ENCODE assay signal across 8 cellular contexts in the genomic region with DNA sequence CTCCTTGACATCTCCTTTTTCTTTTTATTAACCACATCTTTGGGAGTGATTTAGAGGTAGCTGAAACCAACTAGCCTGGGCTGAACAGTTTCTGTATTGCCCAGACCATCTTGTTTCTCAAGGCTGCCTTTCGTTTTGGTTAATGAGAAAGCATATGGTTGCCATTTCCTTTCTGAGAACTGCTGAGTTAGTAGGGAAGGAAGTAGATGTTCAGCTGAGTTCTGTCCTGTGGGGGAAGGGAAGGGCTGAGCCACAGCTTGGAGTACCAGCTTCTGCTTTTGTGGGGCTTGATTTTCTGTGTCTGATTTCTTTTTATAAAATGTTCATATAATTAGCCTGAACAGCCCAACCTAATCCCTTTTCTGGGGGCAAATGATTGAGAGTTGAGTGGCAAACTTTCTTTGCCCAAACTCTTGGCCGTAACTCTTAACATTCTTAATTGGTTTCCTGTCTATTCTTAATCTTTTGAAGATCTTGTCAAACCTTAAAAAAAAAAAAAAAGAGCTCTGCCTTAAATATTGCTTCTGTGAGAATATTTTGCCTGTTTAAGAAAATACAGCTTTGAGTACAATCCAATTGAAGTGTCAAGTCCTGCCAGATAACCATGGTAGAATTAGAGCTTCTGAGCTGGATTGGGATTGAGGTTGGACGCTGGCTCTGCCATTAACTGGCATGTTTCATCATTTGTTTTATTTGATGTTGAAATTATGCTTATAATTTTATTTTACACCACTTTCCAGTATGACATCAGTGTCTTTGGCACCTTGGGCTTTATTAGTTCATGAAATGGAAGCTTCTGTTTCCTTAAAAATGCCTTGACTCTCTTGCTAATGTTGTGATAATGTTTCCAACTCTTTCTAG. TPM values are rescaled to one million over a fixed set of nuclear protein-coding genes. Genes with fewer than 3 reads are reported as not detected.
DNase-seq lines count a peak whose midpoint lies in the region; ATAC-seq lines count a peak whose summit lies in the region.

No MANE protein-coding gene starts in this region.

- H2AK5ac ChIP-seq in trophoblast cell (ENCODE audit: low read length) = no peak overlapping the region

- no peak overlapping the region for H3K14ac ChIP-seq in trophoblast cell (ENCODE audit: low read length)

- no CpG with 5 or more reads among the region's 3 CpGs for WGBS in trophoblast cell (ENCODE audit: extremely low coverage, insufficient coverage, insufficient read length)

- no peaks in the 10 kb centered on the region for H3K36me3 ChIP-seq in trophoblast cell (ENCODE audit: control insufficient read depth in 1 of 2, insufficient read depth in 2 of 2, low read length in 2 of 2)

- peak overlapping the region; percentile 76 for H4K8ac ChIP-seq in trophoblast cell (ENCODE audit: low read depth, low read length)

- peaks cover 13% of the 10 kb centered on the region for H3K79me2 ChIP-seq in trophoblast cell (ENCODE audit: control insufficient read depth, insufficient read depth, low read length, poor library complexity)

- H3K4me1 ChIP-seq in trophoblast cell (ENCODE audit: control insufficient read depth in 1 of 2, insufficient read depth in 2 of 2, low read length in 2 of 2) = peaks cover 5% of the 10 kb centered on the region in 2 experiments

- H2BK12ac ChIP-seq in trophoblast cell (ENCODE audit: low read length) = peak overlapping the region; percentile 59

- DNase-seq in AML-193 (lab: John Stamatoyannopoulos, UW) (peak; percentile 92 to 97), trophoblast cell (no peak), DMS114 treated with DMSO at 0.1 percent for 48 hours (lab: John Stamatoyannopoulos, UW; ENCODE audit: unreplicated experiment) (no peak), NCI-H2171 treated with DMSO at 0.1 percent for 48 hours (lab: John Stamatoyannopoulos, UW) (no peak)
- DNase-seq in activated CD4-positive, CD25-positive, alpha-beta regulatory T cell treated with anti-CD3 and anti-CD28 coated beads, Interleukin-2, amount 50 U/mL, for 16 hours (ENCODE audit: low read depth, low spot score) = peak; percentile 37
- peak; percentile 12 for DNase-seq in effector CD8-positive, alpha-beta T cell (lab: John Stamatoyannopoulos, UW)

- H2AFZ ChIP-seq in trophoblast cell (ENCODE audit: insufficient read depth, low read length, poor library complexity) = no peak overlapping the region

- H3K9ac ChIP-seq in trophoblast cell (ENCODE audit: low read length) = no peak overlapping the region

- H4K91ac ChIP-seq in trophoblast cell (ENCODE audit: low read depth, low read length) = peak overlapping the region; percentile 43

- H4K12ac ChIP-seq in trophoblast cell (ENCODE audit: low read depth, low read length) = no peak overlapping the region

- H3K9me3 ChIP-seq in trophoblast cell (ENCODE audit: insufficient read depth, low read depth, low read length) = no peaks in the 10 kb centered on the region

- peak overlapping the region; percentile 24 for H2BK120ac ChIP-seq in trophoblast cell (ENCODE audit: insufficient read depth, low read length, poor library complexity)

- H3K4me2 ChIP-seq in trophoblast cell (ENCODE audit: low read length) = no peak overlapping the region

- no peak overlapping the region for H3K18ac ChIP-seq in trophoblast cell (ENCODE audit: low read length)

- peaks cover 22% of the 10 kb centered on the region for H3K79me1 ChIP-seq in trophoblast cell (ENCODE audit: low read length)

- ATAC-seq in GM19397 (IDR thresholded peaks at IDR 0.05; ENCODE audit: unreplicated experiment) (peak; percentile 54), HG03442 (IDR thresholded peaks at IDR 0.05; ENCODE audit: unreplicated experiment) (peak; percentile 52)

- peak overlapping the region; percentile 69 for H3K4ac ChIP-seq in trophoblast cell (ENCODE audit: low read depth, low read length)

- H3K23ac ChIP-seq in trophoblast cell (ENCODE audit: low read length) = no peak overlapping the region

- no peak overlapping the region for H3K27ac ChIP-seq in trophoblast cell (ENCODE audit: low read depth, low read length)

- no peak overlapping the region for H3K4me3 ChIP-seq in trophoblast cell (ENCODE audit: low read depth, low read length)

- peak overlapping the region; percentile 79 for H2BK5ac ChIP-seq in trophoblast cell (ENCODE audit: low read depth, low read length, poor library complexity)

- no peaks in the 10 kb centered on the region for H3K27me3 ChIP-seq in trophoblast cell (ENCODE audit: insufficient read depth, low read length)

RNA-seq across cellular contexts. Expression of gene NABP1, which starts 1.9 kb away (rescaled TPM):
- 101 and 113 TPM in 2 replicates for polyA plus RNA-seq in trophoblast cell (2013)

Comparison
In these comparisons a context has a peak if more than half of its experiments do, and no peak if none do; other contexts are left out.
1. DNase-seq: peak in AML-193 (2 of 2), activated CD4-positive, CD25-positive, alpha-beta regulatory T cell treated with anti-CD3 and anti-CD28 coated beads, Interleukin-2, amount 50 U/mL, for 16 hours (single experiment) and effector CD8-positive, alpha-beta T cell (single experiment); none in trophoblast cell (0 of 2), DMS114 treated with DMSO at 0.1 percent for 48 hours (single experiment) and NCI-H2171 treated with DMSO at 0.1 percent for 48 hours (single experiment).